7 cellular contexts compared by ENCODE assay signal in genomic region chr7:16982640-16983103, GRCh38.
DNase-seq lines count a peak whose midpoint lies in the region; ATAC-seq, FAIRE-seq and TF ChIP-seq lines count a peak whose summit lies in the region.

No MANE protein-coding gene starts in this region.

- TF ChIP-seq CTCF in HFFc6 (IDR thresholded peaks at IDR 0.05) = peak; percentile 98
- peak; percentile 96; the same call in 1 of the 2 replicates for TF ChIP-seq CTCF in Panc1 (IDR thresholded peaks at IDR 0.05)
- peak; percentile 59 to 83 (median 78) for TF ChIP-seq CTCF in K562 (IDR thresholded peaks at IDR 0.05 in 2 of 3, conservative IDR thresholded peaks at IDR 0.05 in 1 of 3; ENCODE audit: insufficient read depth in 2 of 3, low read depth in 1 of 3, low read length in 3 of 3)

- no peak for TF ChIP-seq EP300 in K562 (IDR thresholded peaks at IDR 0.05; ENCODE audit: low read length)

- BruUV-seq in Panc1 (replicated peaks; lab: Mats Ljungman, UMichigan) = no TSS peak
- no TSS peak for BruUV-seq in K562 (replicated peaks; lab: Mats Ljungman, UMichigan)

- ATAC-seq in Panc1 (no peak), K562 (no peak), GM18517 (IDR thresholded peaks at IDR 0.05; ENCODE audit: unreplicated experiment) (no peak)
- ATAC-seq in stimulated activated memory B cell treated with anti-CD40 and anti-IgM and Interleukin-4, amounts not matched to agents 10 μg/mL and 1 μg/mL and 100 μg/mL, for 72 hours = no peak

- peak overlapping the region; percentile 48 for H3K4me3 Mint-ChIP-seq in HFFc6
- H3K4me3 Mint-ChIP-seq in stimulated activated memory B cell treated with anti-CD40 and anti-IgM and Interleukin-4, amounts not matched to agents 10 μg/mL and 1 μg/mL and 100 μg/mL, for 72 hours = peak overlapping the region; percentile 66

- H3K4me3 ChIP-seq in Panc1 (ENCODE audit: low read depth in 2 of 2, low read length in 2 of 2) (no peak overlapping the region), K562 (no peak overlapping the region)

- peaks cover 21% of the 10 kb centered on the region for H3K4me1 ChIP-seq in Panc1 (ENCODE audit: control insufficient read depth, insufficient read depth, low read length)
- no peaks in the 10 kb centered on the region for H3K4me1 ChIP-seq in K562 (replicated peaks in 1 of 2; ENCODE audit: control insufficient read depth in 2 of 2, insufficient read depth in 2 of 2, low read length in 2 of 2)

- H3K27me3 Mint-ChIP-seq in HFFc6 (ENCODE audit: insufficient read depth) = no peaks in the 10 kb centered on the region
- peaks cover 10% of the 10 kb centered on the region for H3K27me3 Mint-ChIP-seq in stimulated activated memory B cell treated with anti-CD40 and anti-IgM and Interleukin-4, amounts not matched to agents 10 μg/mL and 1 μg/mL and 100 μg/mL, for 72 hours

- CTCF ChIA-PET in Panc1 (lab: Charles Lee) (interaction anchor here (0.5 to 1.0 kb wide), 5 partner anchors 126 to 636 kb away, joined by 3 to 8 read pairs (median 3); no protein-coding TSS in a partner anchor), K562 (lab: Yijun Ruan, JAX; ENCODE audit: low intra/inter-chr PET ratio) (interaction anchor here (0.6 to 1.2 kb wide), 3 partner anchors 135 to 1359 kb away, joined by 3 to 4 read pairs (median 3); no protein-coding TSS in a partner anchor)

- H4K20me1 ChIP-seq in K562 (replicated peaks; ENCODE audit: control insufficient read depth, insufficient read depth, low read length) = no peaks in the 10 kb centered on the region

- no peaks in the 10 kb centered on the region for H3K79me2 ChIP-seq in K562 (ENCODE audit: control insufficient read depth, insufficient read depth, low read length)

- no peak overlapping the region for H3K9ac ChIP-seq in K562 (ENCODE audit: insufficient read depth in 1 of 2, low read depth in 2 of 2, low read length in 2 of 2)

- peak; percentile 89 to 90 for TF ChIP-seq RAD21 in K562 (CRISPR knock-in tag; conservative IDR thresholded peaks at IDR 0.05 in 1 of 2, IDR thresholded peaks at IDR 0.05 in 1 of 2)

- FAIRE-seq in K562 (lab: Jason Lieb, UNC) (no peak), islet of Langerhans (lab: Jason Lieb, UNC) (peak; percentile 94)

- no peak overlapping the region for H2AFZ ChIP-seq in K562 (ENCODE audit: low read depth, low read length)

- H3K4me2 ChIP-seq in K562 (ENCODE audit: insufficient read depth, low read length) = no peak overlapping the region

- in situ Hi-C loops in Panc1 (cut with HindIII; ENCODE audit: low pct_unique_long_range_greater_than_20kb, low sequenced_read_pairs) (no loop called here), K562 (cut with MboI) (no loop called here)

- H3K27ac ChIP-seq in Panc1 (ENCODE audit: low read length) (peak overlapping the region; percentile 36; the same call in 1 of the 2 replicates), K562 (ENCODE audit: extremely low read depth, low read depth, low read length) (no peak overlapping the region)

- POLR2A ChIA-PET in Panc1 (lab: Charles Lee) = interaction anchor here (0.7 kb wide), 2 partner anchors 135 to 700 kb away, joined by 11 to 21 read pairs; no protein-coding TSS in a partner anchor
- POLR2A ChIA-PET in K562 (lab: Yijun Ruan, JAX) = no interaction called here

- H3K9me1 ChIP-seq in K562 (ENCODE audit: control insufficient read depth, insufficient read depth, low read length) = no peaks in the 10 kb centered on the region

- intact Hi-C loops in Panc1 (cut with micrococcal nuclease; ENCODE audit: unreplicated experiment) = loop anchor here (2.0 to 5.0 kb wide), 2 partner anchors 318 to 665 kb away; no protein-coding TSS in a partner anchor
- intact Hi-C loops in K562 (cut with micrococcal nuclease) = loop anchor here (10.0 kb wide), 1 partner anchor 692 kb away; no protein-coding TSS in a partner anchor

- no peaks in the 10 kb centered on the region for H3K27me3 ChIP-seq in Panc1 (ENCODE audit: control insufficient read depth, insufficient read depth, low read length)
- H3K27me3 ChIP-seq in K562 (ENCODE audit: control insufficient read depth in 2 of 2, insufficient read depth in 2 of 2, low read length in 2 of 2) = no peaks in the 10 kb centered on the region

- peaks cover 55% of the 10 kb centered on the region for H3K4me1 Mint-ChIP-seq in HFFc6 (ENCODE audit: low read depth)
- H3K4me1 Mint-ChIP-seq in stimulated activated memory B cell treated with anti-CD40 and anti-IgM and Interleukin-4, amounts not matched to agents 10 μg/mL and 1 μg/mL and 100 μg/mL, for 72 hours = peaks cover 12% of the 10 kb centered on the region

- TF ChIP-seq POLR2A in K562 (conservative IDR thresholded peaks at IDR 0.05) = no peak

- peak; percentile 11 for DNase-seq in ELF-1 (ENCODE audit: low read depth, low spot score)
- DNase-seq in HFFc6 = peak; percentile 43
- no peak for DNase-seq in Panc1 (ENCODE audit: low read depth, low spot score)
- peak; percentile 20 to 33 (median 28) for DNase-seq in K562 (ENCODE audit: extremely low read depth in 1 of 4, low spot score in 3 of 4)

- H3K36me3 ChIP-seq in Panc1 (ENCODE audit: control insufficient read depth, insufficient read depth, low read length) (no peaks in the 10 kb centered on the region), K562 (ENCODE audit: control insufficient read depth, insufficient read depth, low read length) (no peaks in the 10 kb centered on the region)

- no peaks in the 10 kb centered on the region for H3K36me3 Mint-ChIP-seq in HFFc6 (ENCODE audit: low read depth)
- no peaks in the 10 kb centered on the region for H3K36me3 Mint-ChIP-seq in stimulated activated memory B cell treated with anti-CD40 and anti-IgM and Interleukin-4, amounts not matched to agents 10 μg/mL and 1 μg/mL and 100 μg/mL, for 72 hours

- H3K9me3 Mint-ChIP-seq in HFFc6 = no peaks in the 10 kb centered on the region
- no peaks in the 10 kb centered on the region for H3K9me3 Mint-ChIP-seq in stimulated activated memory B cell treated with anti-CD40 and anti-IgM and Interleukin-4, amounts not matched to agents 10 μg/mL and 1 μg/mL and 100 μg/mL, for 72 hours

- 19% methylated on average over 3 of the region's 3 CpGs for WGBS in K562 (ENCODE audit: insufficient coverage, low coverage, missing lambda C conversion rate)

- no peaks in the 10 kb centered on the region for H3K9me3 ChIP-seq in Panc1 (ENCODE audit: control insufficient read depth, insufficient read depth, low read depth, low read length)
- H3K9me3 ChIP-seq in K562 (replicated peaks; ENCODE audit: control insufficient read depth, insufficient read depth, low read depth, low read length) = no peaks in the 10 kb centered on the region

- peak overlapping the region; percentile 13 for H3K27ac Mint-ChIP-seq in HFFc6
- peak overlapping the region; percentile 75 for H3K27ac Mint-ChIP-seq in stimulated activated memory B cell treated with anti-CD40 and anti-IgM and Interleukin-4, amounts not matched to agents 10 μg/mL and 1 μg/mL and 100 μg/mL, for 72 hours

TF ChIP-seq in K562, 482 proteins besides CTCF, POLR2A, EP300 and RAD21 (continues in another document):
- TF ChIP-seq FOSL1 (tag; conservative IDR thresholded peaks at IDR 0.05) = no peak
- TF ChIP-seq KLF16 (IDR thresholded peaks at IDR 0.05) = peak; percentile 27; the same call in 1 of the 2 replicates
- no peak for TF ChIP-seq ZNF551 (CRISPR knock-in tag; IDR thresholded peaks at IDR 0.05)
- no peak for TF ChIP-seq KAT2B (IDR thresholded peaks at IDR 0.05; ENCODE audit: low read depth, low read length)
- TF ChIP-seq MEIS2 (IDR thresholded peaks at IDR 0.05; ENCODE audit: partially characterized antibody) = peak; percentile 35
- TF ChIP-seq PBX2 (CRISPR knock-in tag; IDR thresholded peaks at IDR 0.05; ENCODE audit: low read depth) = no peak
- peak; percentile 29; the same call in 1 of the 2 replicates for TF ChIP-seq PBX2 (tag; conservative IDR thresholded peaks at IDR 0.05; ENCODE audit: low read depth)
- peak; percentile 94 for TF ChIP-seq ZNF384 (IDR thresholded peaks at IDR 0.05; ENCODE audit: low read depth, low read length)
- TF ChIP-seq SMC3 (conservative IDR thresholded peaks at IDR 0.05; ENCODE audit: insufficient read depth, low read depth, low read length) = peak; percentile 66; the same call in 1 of the 2 replicates
- no peak for TF ChIP-seq MED1 (CRISPR knock-in tag; IDR thresholded peaks at IDR 0.05; ENCODE audit: borderline replicate concordance)
- no peak for TF ChIP-seq ZNF449 (CRISPR knock-in tag; IDR thresholded peaks at IDR 0.05)
- no peak for TF ChIP-seq ZNF146 (CRISPR knock-in tag; IDR thresholded peaks at IDR 0.05; ENCODE audit: unreplicated experiment)
